10 cellular contexts compared by ENCODE assay signal in genomic region chr17:77364381-77364911, GRCh38.
A peak's percentile ranks its signal among the peaks of the same experiment; 100 is the strongest.
DNase-seq lines count a peak whose midpoint lies in the region; ATAC-seq and TF ChIP-seq lines count a peak whose summit lies in the region.
"Had no signal": no experiment of that assay in that cellular context is flagged by ENCODE, and none has a peak within 500 bp of the region (broad histone marks: within the 10 kb centered on the region; RNA-seq: fewer than 3 reads in every experiment).

No MANE protein-coding gene starts in this region.

- intact Hi-C loops in breast epithelium (cut with DNase I; ENCODE audit: low total_unique reads): no loop called here
- intact Hi-C loops in upper lobe of right lung (cut with DNase I): no loop called here

- H3K9me3 ChIP-seq in breast epithelium: no peaks in the 10 kb centered on the region
- no peaks in the 10 kb centered on the region for H3K9me3 ChIP-seq in upper lobe of right lung

- TF ChIP-seq CTCF in breast epithelium (IDR thresholded peaks at IDR 0.05): no peak
- TF ChIP-seq CTCF in nephron progenitor cell (IDR thresholded peaks at IDR 0.05): no peak
- no peak for TF ChIP-seq CTCF in upper lobe of right lung (IDR thresholded peaks at IDR 0.05)

- no peaks in the 10 kb centered on the region for H3K27me3 ChIP-seq in breast epithelium
- H3K27me3 ChIP-seq in upper lobe of right lung: no peaks in the 10 kb centered on the region

- H3K4me3 ChIP-seq in breast epithelium: no peak overlapping the region
- H3K4me3 ChIP-seq in upper lobe of right lung: no peak overlapping the region

- H3K36me3 ChIP-seq in breast epithelium (no peaks in the 10 kb centered on the region), upper lobe of right lung (no peaks in the 10 kb centered on the region)

- H3K27ac Mint-ChIP-seq in activated naive CD4-positive, alpha-beta T cell treated with anti-CD3 and anti-CD28 coated beads, Interleukin-2, amount 50 U/mL, for 24 hours: no peak overlapping the region
- peak overlapping the region; percentile 30 for H3K27ac Mint-ChIP-seq in nephron progenitor cell

- H3K4me1 ChIP-seq in breast epithelium: peaks cover 25 to 36% of the 10 kb centered on the region in 2 donors
- H3K4me1 ChIP-seq in upper lobe of right lung: peaks cover 25% of the 10 kb centered on the region

- H3K27ac ChIP-seq in breast epithelium (peak overlapping the region; percentile 97), upper lobe of right lung (no peak overlapping the region)

- no peaks in the 10 kb centered on the region for H3K9me3 Mint-ChIP-seq in activated naive CD4-positive, alpha-beta T cell treated with anti-CD3 and anti-CD28 coated beads, Interleukin-2, amount 50 U/mL, for 24 hours
- no peaks in the 10 kb centered on the region for H3K9me3 Mint-ChIP-seq in nephron progenitor cell

- no peaks in the 10 kb centered on the region for H3K27me3 Mint-ChIP-seq in activated naive CD4-positive, alpha-beta T cell treated with anti-CD3 and anti-CD28 coated beads, Interleukin-2, amount 50 U/mL, for 24 hours
- H3K27me3 Mint-ChIP-seq in nephron progenitor cell (ENCODE audit: low read depth, poor library complexity): peaks cover 3% of the 10 kb centered on the region

- H3K4me1 Mint-ChIP-seq in activated naive CD4-positive, alpha-beta T cell treated with anti-CD3 and anti-CD28 coated beads, Interleukin-2, amount 50 U/mL, for 24 hours: peaks cover 47% of the 10 kb centered on the region
- peaks cover 66% of the 10 kb centered on the region for H3K4me1 Mint-ChIP-seq in nephron progenitor cell

- DNase-seq in activated naive CD4-positive, alpha-beta T cell treated with anti-CD3 and anti-CD28 coated beads, Interleukin-2, amount 50 U/mL, for 16 hours: no peak
- DNase-seq in breast epithelium (ENCODE audit: low spot score in 2 of 2) (no peak), nephron progenitor cell (no peak), upper lobe of right lung (peak; percentile 56), NCI-H146 (lab: John Stamatoyannopoulos, UW) (no peak)
- no peak for DNase-seq in effector CD8-positive, alpha-beta T cell (lab: John Stamatoyannopoulos, UW)
- DNase-seq in stimulated activated CD4-positive, alpha-beta T cell treated with anti-CD3 and anti-CD28 coated beads, Interleukin-4, amount 100 ng/mL, for 24 hours: no peak
- DNase-seq: activated CD4-positive, alpha-beta T cell treated with anti-CD3 and anti-CD28 coated beads, Interleukin-2, amount 50 U/mL, for 1 hour; NCI-H526 had no signal

- no peak for TF ChIP-seq POLR2A in breast epithelium (IDR thresholded peaks at IDR 0.05)

- no peak for ATAC-seq in upper lobe of right lung

- no peaks in the 10 kb centered on the region for H3K36me3 Mint-ChIP-seq in activated naive CD4-positive, alpha-beta T cell treated with anti-CD3 and anti-CD28 coated beads, Interleukin-2, amount 50 U/mL, for 24 hours
- peaks cover 4% of the 10 kb centered on the region for H3K36me3 Mint-ChIP-seq in nephron progenitor cell (ENCODE audit: low read depth)

- peak overlapping the region; percentile 78 for H3K4me3 Mint-ChIP-seq in activated naive CD4-positive, alpha-beta T cell treated with anti-CD3 and anti-CD28 coated beads, Interleukin-2, amount 50 U/mL, for 24 hours
- no peak overlapping the region for H3K4me3 Mint-ChIP-seq in nephron progenitor cell
